In genomic region chr12:107372229-107372658, GRCh38 we compare ENCODE assay signal across 14 cellular contexts.
DNase-seq lines count a peak whose midpoint lies in the region; ATAC-seq and TF ChIP-seq lines count a peak whose summit lies in the region.
"Had no signal": no experiment of that assay in that cellular context is flagged by ENCODE, and none has a peak within 500 bp of the region (broad histone marks: within the 10 kb centered on the region; RNA-seq: fewer than 3 reads in every experiment).

No MANE protein-coding gene starts in this region.

- no peaks in the 10 kb centered on the region for H3K36me3 ChIP-seq in esophagus muscularis mucosa
- H3K36me3 ChIP-seq: adrenal gland, gastroesophageal sphincter, transverse colon had no signal

- ATAC-seq in GM19397 (IDR thresholded peaks at IDR 0.05; ENCODE audit: unreplicated experiment) = no peak
- ATAC-seq: gastroesophageal sphincter, Right ventricle myocardium inferior had no signal

- no peaks in the 10 kb centered on the region for H3K9me3 ChIP-seq in esophagus muscularis mucosa
- H3K9me3 ChIP-seq: adrenal gland, gastroesophageal sphincter, transverse colon had no signal

- intact Hi-C loops in esophagus muscularis mucosa (cut with DNase I) = no loop called here

- peak; percentile 79 to 80 for DNase-seq in AML-193 (lab: John Stamatoyannopoulos, UW)
- peak; percentile 3 for DNase-seq in KBM-7
- peak; percentile 5 for DNase-seq in activated T-helper 1 cell treated with Interleukin-2 at 50 U/mL for 16 hours (ENCODE audit: low read depth)
- DNase-seq in fibroblast of peridontal ligament (ENCODE audit: extremely low read depth) = peak; percentile 42
- DNase-seq in DMS153 treated with DMSO at 0.1 percent for 48 hours (lab: John Stamatoyannopoulos, UW; ENCODE audit: unreplicated experiment) = no peak
- DNase-seq in effector CD8-positive, alpha-beta T cell (lab: John Stamatoyannopoulos, UW) = no peak
- no peak for DNase-seq in esophagus muscularis mucosa (ENCODE audit: extremely low spot score)
- DNase-seq: adrenal gland, Calu3, NCI-H1436 treated with DMSO at 0.1 percent for 48 hours, transverse colon had no signal

- TF ChIP-seq POLR2A in esophagus muscularis mucosa (IDR thresholded peaks at IDR 0.05; ENCODE audit: low read depth) = no peak

- H3K27ac ChIP-seq in esophagus muscularis mucosa (replicated peaks in 1 of 4) = no peak overlapping the region
- H3K27ac ChIP-seq: adrenal gland, gastroesophageal sphincter, transverse colon had no signal

- H3K4me3 ChIP-seq in esophagus muscularis mucosa = no peak overlapping the region
- H3K4me3 ChIP-seq: adrenal gland, gastroesophageal sphincter, transverse colon had no signal

- H3K4me1 ChIP-seq in esophagus muscularis mucosa = no peaks in the 10 kb centered on the region
- H3K4me1 ChIP-seq: adrenal gland, gastroesophageal sphincter, transverse colon had no signal

- no peak for TF ChIP-seq CTCF in esophagus muscularis mucosa (IDR thresholded peaks at IDR 0.05)

- H3K27me3 ChIP-seq in esophagus muscularis mucosa = peaks cover 0 to 13% (median 0%) of the 10 kb centered on the region in 4 donors
- H3K27me3 ChIP-seq: adrenal gland, transverse colon had no signal

- TF ChIP-seq EP300 in esophagus muscularis mucosa (IDR thresholded peaks at IDR 0.05) = no peak

- 41% methylated on average over 5 of the region's 5 CpGs for whole genome bisulfite sequencing in esophagus muscularis mucosa

- in situ Hi-C loops in KBM-7 (cut with MboI; ENCODE audit: low pct_unique_long_range_greater_than_20kb, low sequenced_read_pairs) = no loop called here

Comparison
In these comparisons a context has a peak if more than half of its experiments do, and no peak if none do; other contexts are left out.
1. DNase-seq: peak in AML-193 (2 of 2), KBM-7 (single experiment), activated T-helper 1 cell treated with Interleukin-2 at 50 U/mL for 16 hours (single experiment) and fibroblast of peridontal ligament (single experiment); none in DMS153 treated with DMSO at 0.1 percent for 48 hours (single experiment), effector CD8-positive, alpha-beta T cell (single experiment) and esophagus muscularis mucosa (single experiment).